Comparison of ENCODE assay signal across 32 cellular contexts in genomic region chr2:660029-660428, GRCh38.
"Had no signal": no experiment of that assay in that cellular context is flagged by ENCODE, and none has a peak within 500 bp of the region (broad histone marks: within the 10 kb centered on the region; RNA-seq: fewer than 3 reads in every experiment).

No MANE protein-coding gene starts in this region.

- ATAC-seq: activated CD4-positive, CD25-positive, alpha-beta regulatory T cell treated with anti-CD3 and anti-CD28 coated beads, Interleukin-2, amount 50 U/mL, for 24 hours; activated CD8-positive, alpha-beta T cell treated with anti-CD3 and anti-CD28 coated beads for 36 hours; activated T-cell treated with anti-CD3 and anti-CD28 coated beads, Interleukin-2, amount 50 U/mL, for 4 hours; activated T-helper 17 cell treated with anti-CD3 and anti-CD28 coated beads, Interleukin-2, amount 50 U/mL, for 72 hours; gastroesophageal sphincter; heart right ventricle; T-helper 17 cell had no signal

- H3K27ac Mint-ChIP-seq: activated B cell treated with CpG ODN at 0.5 μM for 24 hours; activated CD8-positive, alpha-beta T cell treated with anti-CD3 and anti-CD28 coated beads for 36 hours; activated naive CD8-positive, alpha-beta T cell; activated T-helper 17 cell treated with anti-CD3 and anti-CD28 coated beads, Interleukin-2, amount 50 U/mL, for 72 hours; dendritic cell treated with granulocyte-macrophage colony-stimulating factor and Interleukin-4, amounts not matched to agents 40 ng/mL and 50 ng/mL, for 4 days; T-helper 17 cell; T-helper 2 cell treated with Interferon-gamma antibody and Interleukin-4, amounts not matched to agents 5 μg/mL and 100 μg/mL, for 36 hours had no signal

- FAIRE-seq: astrocyte, bronchial epithelial cell had no signal

- H3K4me3 ChIP-seq: coronary artery, dorsolateral prefrontal cortex, esophagus squamous epithelium, gastroesophageal sphincter, heart right ventricle had no signal

- H3K36me3 ChIP-seq: brain microvascular endothelial cell had no signal

- DNase-seq: activated B cell treated with CpG ODN at 0.5 μM for 24 hours; activated CD4-positive, alpha-beta T cell treated with anti-CD3 and anti-CD28 coated beads for 48 hours; activated CD4-positive, alpha-beta T cell treated with anti-CD3 and anti-CD28 coated beads, Interleukin-2, amount 50 U/mL, for 1 hour; activated CD4-positive, alpha-beta T cell treated with anti-CD3 and anti-CD28 coated beads, Interleukin-2, amount 50 U/mL, for 48 hours; activated CD8-positive, alpha-beta T cell treated with anti-CD3 and anti-CD28 coated beads for 36 hours; activated effector memory CD4-positive, alpha-beta T cell treated with Interleukin-2 at 50 U/mL for 16 hours; activated gamma-delta T cell treated with Interleukin-2 at 50 U/mL for 16 hours; activated naive CD4-positive, alpha-beta T cell treated with anti-CD3 and anti-CD28 coated beads, Interleukin-2, amount 50 U/mL, for 16 hours; activated naive CD4-positive, alpha-beta T cell treated with Interleukin-2 at 50 U/mL for 16 hours; activated T-cell treated with anti-CD3 and anti-CD28 coated beads, Interleukin-2, amount 50 U/mL, for 4 hours; amniotic stem cell; anterior cingulate cortex; brain microvascular endothelial cell; dorsolateral prefrontal cortex; effector memory CD4-positive, alpha-beta T cell; esophagus squamous epithelium; foreskin melanocyte; heart right ventricle; T-helper 17 cell; T1000; WERI-Rb-1 had no signal

- H3K27me3 Mint-ChIP-seq: activated B cell treated with CpG ODN at 0.5 μM for 24 hours; activated CD8-positive, alpha-beta T cell treated with anti-CD3 and anti-CD28 coated beads for 36 hours; activated naive CD8-positive, alpha-beta T cell; activated T-helper 17 cell treated with anti-CD3 and anti-CD28 coated beads, Interleukin-2, amount 50 U/mL, for 72 hours; T-helper 17 cell had no signal

- H3K4me1 ChIP-seq: esophagus squamous epithelium, gastroesophageal sphincter had no signal

- H3K27ac ChIP-seq: brain microvascular endothelial cell, coronary artery, dorsolateral prefrontal cortex, epithelial cell of prostate, esophagus squamous epithelium, gastroesophageal sphincter, heart right ventricle, WERI-Rb-1 had no signal

- H3K4me3 Mint-ChIP-seq: activated B cell treated with CpG ODN at 0.5 μM for 24 hours; activated CD8-positive, alpha-beta T cell treated with anti-CD3 and anti-CD28 coated beads for 36 hours; activated naive CD8-positive, alpha-beta T cell; activated T-cell treated with anti-CD3 and anti-CD28 coated beads, Interleukin-2, amount 50 U/mL, for 4 hours; activated T-helper 17 cell treated with anti-CD3 and anti-CD28 coated beads, Interleukin-2, amount 50 U/mL, for 72 hours; central memory CD8-positive, alpha-beta T cell; dendritic cell treated with granulocyte-macrophage colony-stimulating factor and Interleukin-4, amounts not matched to agents 40 ng/mL and 50 ng/mL, for 4 days; T-helper 17 cell; T-helper 2 cell treated with Interferon-gamma antibody and Interleukin-4, amounts not matched to agents 5 μg/mL and 100 μg/mL, for 36 hours had no signal
